1 cellular context compared by ENCODE assay signal in genomic region chr6:8137529-8137939, GRCh38.
TF ChIP-seq lines count a peak whose summit lies in the region.

No MANE protein-coding gene starts in this region.

TF ChIP-seq in HepG2, 621 proteins besides CTCF, POLR2A, EP300 and RAD21 (continued from another document and continues in another):
- TF ChIP-seq HNF1B (CRISPR knock-in tag; IDR thresholded peaks at IDR 0.05) (0 out of 2 replicates have a peak, but pooled peaks have one; percentile 39), SMARCE1 (IDR thresholded peaks at IDR 0.05; ENCODE audit: borderline replicate concordance) (no peak), ZBTB33 (CRISPR knock-in tag; IDR thresholded peaks at IDR 0.05) (peak; percentile 62), MYPOP (CRISPR knock-in tag; IDR thresholded peaks at IDR 0.05) (no peak), ELF4 (CRISPR knock-in tag; IDR thresholded peaks at IDR 0.05; ENCODE audit: borderline replicate concordance) (no peak), ZNF7 (CRISPR knock-in tag; IDR thresholded peaks at IDR 0.05) (no peak), MED1 (CRISPR knock-in tag; IDR thresholded peaks at IDR 0.05) (peak; percentile 93), ZFP1 (CRISPR knock-in tag; IDR thresholded peaks at IDR 0.05) (no peak), IRF2 (CRISPR knock-in tag; IDR thresholded peaks at IDR 0.05) (peak; percentile 57), SOX5 (CRISPR knock-in tag; IDR thresholded peaks at IDR 0.05; ENCODE audit: borderline replicate concordance) (peak; percentile 73), GRHL1 (CRISPR knock-in tag; conservative IDR thresholded peaks at IDR 0.05) (no peak), FOXO1 (CRISPR knock-in tag; IDR thresholded peaks at IDR 0.05) (peak; percentile 71; the same call in 1 of the 2 replicates), NR2F2 (IDR thresholded peaks at IDR 0.05; ENCODE audit: borderline replicate concordance, low read depth) (peak; percentile 79), GMEB1 (CRISPR knock-in tag; IDR thresholded peaks at IDR 0.05; ENCODE audit: borderline replicate concordance) (peak; percentile 26; the same call in 1 of the 2 replicates), ZBTB44 (CRISPR knock-in tag; IDR thresholded peaks at IDR 0.05) (no peak), ZNF281 (CRISPR knock-in tag; IDR thresholded peaks at IDR 0.05; ENCODE audit: borderline replicate concordance) (no peak), ZFY (CRISPR knock-in tag; IDR thresholded peaks at IDR 0.05) (no peak), ZNF362 (CRISPR knock-in tag; IDR thresholded peaks at IDR 0.05; ENCODE audit: borderline replicate concordance) (peak; percentile 38; the same call in 1 of the 2 replicates), KDM4B (CRISPR knock-in tag; IDR thresholded peaks at IDR 0.05) (peak; percentile 47; the same call in 1 of the 2 replicates), SMC3 (IDR thresholded peaks at IDR 0.05; ENCODE audit: low read length) (no peak), SOX13 (IDR thresholded peaks at IDR 0.05) (no peak), SOX13 (CRISPR knock-in tag; conservative IDR thresholded peaks at IDR 0.05 in 1 of 2, IDR thresholded peaks at IDR 0.05 in 1 of 2) (peak in 1 of 2 experiments; percentile 42; a peak in 1 of 4 replicates), DPF2 (CRISPR knock-in tag; IDR thresholded peaks at IDR 0.05; ENCODE audit: borderline replicate concordance, low read depth) (peak; percentile 76; the same call in 1 of the 2 replicates), GATA4 (IDR thresholded peaks at IDR 0.05; ENCODE audit: borderline replicate concordance, low read depth) (peak; percentile 90; the same call in 1 of the 2 replicates), DDIT3 (CRISPR knock-in tag; IDR thresholded peaks at IDR 0.05) (no peak), MIER2 (CRISPR knock-in tag; IDR thresholded peaks at IDR 0.05) (peak; percentile 47; the same call in 1 of the 2 replicates), ZNF598 (CRISPR knock-in tag; IDR thresholded peaks at IDR 0.05; ENCODE audit: borderline replicate concordance) (no peak), ZBTB20 (CRISPR knock-in tag; IDR thresholded peaks at IDR 0.05; ENCODE audit: borderline replicate concordance, low read depth) (peak; percentile 52; the same call in 1 of the 2 replicates), ZNF205 (CRISPR knock-in tag; IDR thresholded peaks at IDR 0.05) (0 out of 2 replicates have a peak, but pooled peaks have one; percentile 65), BCL3 (CRISPR knock-in tag; IDR thresholded peaks at IDR 0.05) (no peak), ARID5B (CRISPR knock-in tag; IDR thresholded peaks at IDR 0.05) (peak; percentile 88), ZSCAN25 (CRISPR knock-in tag; IDR thresholded peaks at IDR 0.05) (0 out of 2 replicates have a peak, but pooled peaks have one; percentile 29), ZNF136 (CRISPR knock-in tag; IDR thresholded peaks at IDR 0.05; ENCODE audit: low read depth) (0 out of 2 replicates have a peak, but pooled peaks have one; percentile 59), HOXA3 (CRISPR knock-in tag; IDR thresholded peaks at IDR 0.05) (peak; percentile 59; the same call in 1 of the 2 replicates), ZFP90 (CRISPR knock-in tag; IDR thresholded peaks at IDR 0.05; ENCODE audit: borderline replicate concordance) (no peak), CBX5 (CRISPR knock-in tag; IDR thresholded peaks at IDR 0.05; ENCODE audit: borderline replicate concordance) (no peak), NR2F1 (CRISPR knock-in tag; IDR thresholded peaks at IDR 0.05) (peak in 1 of 2 experiments; percentile 67; a peak in 2 of 4 replicates), ZSCAN20 (CRISPR knock-in tag; IDR thresholded peaks at IDR 0.05; ENCODE audit: borderline replicate concordance) (0 out of 2 replicates have a peak, but pooled peaks have one; percentile 43), CHD4 (IDR thresholded peaks at IDR 0.05; ENCODE audit: borderline replicate concordance, low read length) (no peak), YY1 (IDR thresholded peaks at IDR 0.05; ENCODE audit: insufficient read depth, insufficient replicate concordance, low read depth, low read length) (no peak), POLR2AphosphoS2 (IDR thresholded peaks at IDR 0.05; ENCODE audit: low read depth, low read length) (no peak)
